1 cellular context compared by ENCODE assay signal in the genomic region with DNA sequence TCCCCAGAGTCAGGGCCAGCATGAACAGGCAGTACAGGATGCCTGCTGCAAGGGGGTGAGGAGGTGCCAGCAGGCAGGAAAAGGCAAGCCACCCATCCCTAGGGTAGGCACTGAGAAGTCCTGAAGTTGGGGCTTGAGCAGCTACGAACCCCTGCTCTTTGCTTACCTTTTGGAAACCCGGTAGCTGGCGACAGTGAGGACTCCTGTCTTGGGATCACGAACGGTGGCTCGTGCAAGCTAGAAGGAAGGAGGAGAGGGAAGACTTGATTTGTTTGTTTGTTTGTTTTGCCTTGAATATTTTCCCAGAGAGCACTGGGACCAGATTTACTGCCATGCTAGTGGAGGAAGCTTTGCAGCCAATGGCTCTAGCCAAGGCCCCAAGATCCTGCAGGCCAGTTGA.
TF ChIP-seq lines count a peak whose summit lies in the region.

No MANE protein-coding gene starts in this region.

TF ChIP-seq in IMR-90, 13 proteins besides CTCF, POLR2A, EP300 and RAD21 (continued from another document):
- TF ChIP-seq CEBPB (IDR thresholded peaks at IDR 0.05; ENCODE audit: low read depth, low read length) (no peak), CHD1 (IDR thresholded peaks at IDR 0.05; ENCODE audit: low read depth, low read length) (no peak), RFX5 (IDR thresholded peaks at IDR 0.05; ENCODE audit: low read depth, low read length) (no peak), RCOR1 (IDR thresholded peaks at IDR 0.05; ENCODE audit: insufficient replicate concordance, low read length) (no peak), MAZ (IDR thresholded peaks at IDR 0.05; ENCODE audit: borderline replicate concordance, low read depth, low read length) (no peak), FOS (IDR thresholded peaks at IDR 0.05; ENCODE audit: low read depth, low read length) (no peak), NFE2L2 (IDR thresholded peaks at IDR 0.05; ENCODE audit: low read depth, low read length) (no peak), USF2 (IDR thresholded peaks at IDR 0.05; ENCODE audit: low read depth, low read length) (no peak), MAFK (IDR thresholded peaks at IDR 0.05; ENCODE audit: low read depth, low read length) (no peak), SMC3 (IDR thresholded peaks at IDR 0.05; ENCODE audit: low read depth, low read length) (no peak)
- TF ChIP-seq, protein P1, sequence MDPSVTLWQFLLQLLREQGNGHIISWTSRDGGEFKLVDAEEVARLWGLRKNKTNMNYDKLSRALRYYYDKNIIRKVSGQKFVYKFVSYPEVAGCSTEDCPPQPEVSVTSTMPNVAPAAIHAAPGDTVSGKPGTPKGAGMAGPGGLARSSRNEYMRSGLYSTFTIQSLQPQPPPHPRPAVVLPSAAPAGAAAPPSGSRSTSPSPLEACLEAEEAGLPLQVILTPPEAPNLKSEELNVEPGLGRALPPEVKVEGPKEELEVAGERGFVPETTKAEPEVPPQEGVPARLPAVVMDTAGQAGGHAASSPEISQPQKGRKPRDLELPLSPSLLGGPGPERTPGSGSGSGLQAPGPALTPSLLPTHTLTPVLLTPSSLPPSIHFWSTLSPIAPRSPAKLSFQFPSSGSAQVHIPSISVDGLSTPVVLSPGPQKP (IDR thresholded peaks at IDR 0.05; ENCODE audit: borderline replicate concordance, low read depth, low read length), result no peak
